8 cellular contexts compared by ENCODE assay signal in genomic region chr11:74492974-74493815, GRCh38. TPM values are rescaled to one million over a fixed set of nuclear protein-coding genes. Genes with fewer than 3 reads are reported as not detected.
DNase-seq lines count a peak whose midpoint lies in the region; ATAC-seq and TF ChIP-seq lines count a peak whose summit lies in the region.

Gene LIPT2 (minus strand): TSS chr11:74493724. CDS start chr11:74493703, 21 bp downstream.

- H3K4me1 ChIP-seq in PC-3 (ENCODE audit: insufficient read depth, low read length) = peaks cover 17% of the 10 kb centered on the region
- H3K4me1 ChIP-seq in mucosa of stomach (ENCODE audit: control insufficient read depth, insufficient read depth, low read length) = peaks cover 7% of the 10 kb centered on the region

- H3K9me2 ChIP-seq in PC-3 (replicated peaks; ENCODE audit: low read length) = no peaks in the 10 kb centered on the region

- H3K4me3 Mint-ChIP-seq in activated T-cell treated with anti-CD3 and anti-CD28 coated beads, Interleukin-2, amount 50 U/mL, for 24 hours = peak within 1 kb of the TSS; percentile 78

- peak within 1 kb of the TSS; percentile 96 for H2AFZ ChIP-seq in PC-3 (ENCODE audit: low read length)

- BruUV-seq in PC-3 (replicated peaks; lab: Mats Ljungman, UMichigan) = no TSS peak

- peak within 1 kb of the TSS; percentile 96 for H3K9ac ChIP-seq in PC-3 (ENCODE audit: low read length)
- H3K9ac ChIP-seq in mucosa of stomach (ENCODE audit: low read length) = peak within 1 kb of the TSS; percentile 76

- no peaks in the 10 kb centered on the region for H3K79me2 ChIP-seq in PC-3 (ENCODE audit: low read length)

- no peaks in the 10 kb centered on the region for H4K20me1 ChIP-seq in PC-3 (ENCODE audit: low read length)

- CTCF ChIA-PET in PC-3 (lab: Charles Lee) = interaction anchor here (0.6 to 1.9 kb wide), 6 partner anchors 14 to 78 kb away, joined by 3 to 16 read pairs (median 3); no protein-coding TSS in a partner anchor

- H3K36me3 Mint-ChIP-seq in activated T-cell treated with anti-CD3 and anti-CD28 coated beads, Interleukin-2, amount 50 U/mL, for 24 hours (ENCODE audit: low read depth) = peaks cover 6% of the 10 kb centered on the region

- ATAC-seq in GM21619 (IDR thresholded peaks at IDR 0.05; ENCODE audit: unreplicated experiment) (peak; percentile 92), PC-3 (peak; percentile 98), esophagus mucosa (peak; percentile 99)

- POLR2A ChIA-PET in PC-3 (lab: Charles Lee; ENCODE audit: unreplicated experiment) = interaction anchor here (0.6 to 0.9 kb wide), 5 partner anchors 20 to 467 kb away, joined by 3 to 47 read pairs (median 4); no protein-coding TSS in a partner anchor

- H3K27me3 Mint-ChIP-seq in activated T-cell treated with anti-CD3 and anti-CD28 coated beads, Interleukin-2, amount 50 U/mL, for 24 hours = no peaks in the 10 kb centered on the region

- DNase-seq in DMS153 treated with DMSO at 0.1 percent for 48 hours (lab: John Stamatoyannopoulos, UW; ENCODE audit: unreplicated experiment) = peak; percentile 89
- peak; percentile 99 for DNase-seq in PC-3
- peak; percentile 97 for DNase-seq in activated T-cell treated with anti-CD3 and anti-CD28 coated beads, Interleukin-2, amount 50 U/mL, for 24 hours
- peak; percentile 98 for DNase-seq in stimulated activated CD8-positive, alpha-beta memory T cell treated with anti-CD3 and anti-CD28 coated beads, Interleukin-4, amount 100 ng/mL, for 48 hours

- no peaks in the 10 kb centered on the region for H3K36me3 ChIP-seq in PC-3 (ENCODE audit: low read depth, low read length)
- H3K36me3 ChIP-seq in mucosa of stomach (ENCODE audit: control insufficient read depth, insufficient read depth, low read length) = no peaks in the 10 kb centered on the region

- TF ChIP-seq CTCF in PC-3 (conservative IDR thresholded peaks at IDR 0.05; ENCODE audit: low read depth, low read length) = no peak

- no peaks in the 10 kb centered on the region for H3K27me3 ChIP-seq in PC-3 (ENCODE audit: low read length)
- no peaks in the 10 kb centered on the region for H3K27me3 ChIP-seq in mucosa of stomach (ENCODE audit: control insufficient read depth, insufficient read depth, low read length)

- peak; percentile 62 for TF ChIP-seq EP300 in Ishikawa (IDR thresholded peaks at IDR 0.05; ENCODE audit: borderline replicate concordance)

- TF ChIP-seq RAD21 in Ishikawa (IDR thresholded peaks at IDR 0.05; ENCODE audit: low read depth) = no peak

- H3K4me2 ChIP-seq in PC-3 (ENCODE audit: low read length) = peak within 1 kb of the TSS; percentile 87

- H3K27ac ChIP-seq in PC-3 (ENCODE audit: low read length) = peak within 1 kb of the TSS; percentile 92

- H3F3A ChIP-seq in PC-3 (ENCODE audit: low read length, unreplicated experiment) = peaks cover 4% of the 10 kb centered on the region

- H3K4me3 ChIP-seq in PC-3 (ENCODE audit: low read length) (peak within 1 kb of the TSS; percentile 92), mucosa of stomach (ENCODE audit: low read length) (peak within 1 kb of the TSS; percentile 81)

- H3K4me1 Mint-ChIP-seq in activated T-cell treated with anti-CD3 and anti-CD28 coated beads, Interleukin-2, amount 50 U/mL, for 24 hours (ENCODE audit: low read depth) = peaks cover 20% of the 10 kb centered on the region

- H3K9me3 Mint-ChIP-seq in activated T-cell treated with anti-CD3 and anti-CD28 coated beads, Interleukin-2, amount 50 U/mL, for 24 hours = no peaks in the 10 kb centered on the region

- H3K9me3 ChIP-seq in PC-3 (ENCODE audit: low read length) (no peaks in the 10 kb centered on the region), mucosa of stomach (ENCODE audit: control insufficient read depth, low read length) (no peaks in the 10 kb centered on the region)

- intact Hi-C loops in PC-3 (cut with micrococcal nuclease) = no loop called here

- H3K27ac Mint-ChIP-seq in activated T-cell treated with anti-CD3 and anti-CD28 coated beads, Interleukin-2, amount 50 U/mL, for 24 hours = peak within 1 kb of the TSS; percentile 93

TF ChIP-seq in Ishikawa, 13 proteins besides CTCF, POLR2A, EP300 and RAD21:
- TF ChIP-seq TAF1 (IDR thresholded peaks at IDR 0.05; ENCODE audit: low read depth) (peak; percentile 71; the same call in 1 of the 2 replicates), YY1 (IDR thresholded peaks at IDR 0.05; ENCODE audit: low read depth) (no peak), ZBTB7A (IDR thresholded peaks at IDR 0.05; ENCODE audit: low read depth) (peak; percentile 75), MAX (IDR thresholded peaks at IDR 0.05) (peak; percentile 73), TCF12 (IDR thresholded peaks at IDR 0.05; ENCODE audit: low read depth) (peak; percentile 37; the same call in 1 of the 2 replicates), EGR1 (IDR thresholded peaks at IDR 0.05) (peak; percentile 5; the same call in 1 of the 2 replicates), CEBPB (IDR thresholded peaks at IDR 0.05) (peak; percentile 22; the same call in 1 of the 2 replicates), FOXM1 (IDR thresholded peaks at IDR 0.05; ENCODE audit: borderline replicate concordance, low read depth) (peak; percentile 63; the same call in 1 of the 2 replicates), TEAD4 (IDR thresholded peaks at IDR 0.05) (no peak; the same call in 1 of the 2 replicates)
- TF ChIP-seq, protein P1, sequence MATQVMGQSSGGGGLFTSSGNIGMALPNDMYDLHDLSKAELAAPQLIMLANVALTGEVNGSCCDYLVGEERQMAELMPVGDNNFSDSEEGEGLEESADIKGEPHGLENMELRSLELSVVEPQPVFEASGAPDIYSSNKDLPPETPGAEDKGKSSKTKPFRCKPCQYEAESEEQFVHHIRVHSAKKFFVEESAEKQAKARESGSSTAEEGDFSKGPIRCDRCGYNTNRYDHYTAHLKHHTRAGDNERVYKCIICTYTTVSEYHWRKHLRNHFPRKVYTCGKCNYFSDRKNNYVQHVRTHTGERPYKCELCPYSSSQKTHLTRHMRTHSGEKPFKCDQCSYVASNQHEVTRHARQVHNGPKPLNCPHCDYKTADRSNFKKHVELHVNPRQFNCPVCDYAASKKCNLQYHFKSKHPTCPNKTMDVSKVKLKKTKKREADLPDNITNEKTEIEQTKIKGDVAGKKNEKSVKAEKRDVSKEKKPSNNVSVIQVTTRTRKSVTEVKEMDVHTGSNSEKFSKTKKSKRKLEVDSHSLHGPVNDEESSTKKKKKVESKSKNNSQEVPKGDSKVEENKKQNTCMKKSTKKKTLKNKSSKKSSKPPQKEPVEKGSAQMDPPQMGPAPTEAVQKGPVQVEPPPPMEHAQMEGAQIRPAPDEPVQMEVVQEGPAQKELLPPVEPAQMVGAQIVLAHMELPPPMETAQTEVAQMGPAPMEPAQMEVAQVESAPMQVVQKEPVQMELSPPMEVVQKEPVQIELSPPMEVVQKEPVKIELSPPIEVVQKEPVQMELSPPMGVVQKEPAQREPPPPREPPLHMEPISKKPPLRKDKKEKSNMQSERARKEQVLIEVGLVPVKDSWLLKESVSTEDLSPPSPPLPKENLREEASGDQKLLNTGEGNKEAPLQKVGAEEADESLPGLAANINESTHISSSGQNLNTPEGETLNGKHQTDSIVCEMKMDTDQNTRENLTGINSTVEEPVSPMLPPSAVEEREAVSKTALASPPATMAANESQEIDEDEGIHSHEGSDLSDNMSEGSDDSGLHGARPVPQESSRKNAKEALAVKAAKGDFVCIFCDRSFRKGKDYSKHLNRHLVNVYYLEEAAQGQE (IDR thresholded peaks at IDR 0.05; ENCODE audit: low read depth) = peak; percentile 40; the same call in 1 of the 2 replicates

RNA-seq across cellular contexts. Expression of gene LIPT2, which starts in this region (rescaled TPM):
- total RNA-seq in PC-3 (2014; rRNA removed) (9.4 and 11.3 TPM in 2 replicates), esophagus mucosa (2.4 TPM)

Comparison
In these comparisons a context has a peak if more than half of its experiments do, and no peak if none do; other contexts are left out.
1. Peak in every context shown above with its lines: DNase-seq, ATAC-seq, H3K4me3 ChIP-seq and H3K27ac ChIP-seq.